In the genomic region with DNA sequence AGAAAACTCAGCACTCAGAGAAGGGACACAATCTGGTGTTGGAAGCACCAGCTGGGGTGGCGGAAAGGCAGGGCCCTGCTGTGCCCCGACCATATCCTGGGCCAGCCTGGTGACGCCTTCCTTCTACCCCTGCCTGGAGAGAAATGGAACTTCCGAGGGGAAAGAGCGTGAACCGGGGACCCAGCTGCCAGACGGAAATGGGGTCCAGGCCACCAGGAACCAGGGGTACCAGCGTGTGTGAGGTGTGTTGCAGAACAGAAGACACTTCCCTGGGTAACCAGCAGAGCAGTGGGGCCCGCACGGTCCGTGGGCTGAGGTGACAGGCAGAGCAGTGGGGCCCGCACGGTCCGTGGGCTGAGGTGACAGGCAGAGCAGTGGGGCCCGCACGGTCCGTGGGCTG, we compare ENCODE assay signal across 15 cellular contexts.
"Had no signal": no experiment of that assay in that cellular context is flagged by ENCODE, and none has a peak within 500 bp of the region (broad histone marks: within the 10 kb centered on the region; RNA-seq: fewer than 3 reads in every experiment).

No MANE protein-coding gene starts in this region.

- H3K27me3 Mint-ChIP-seq: activated CD4-positive, alpha-beta memory T cell treated with anti-CD3 and anti-CD28 coated beads for 36 hours had no signal

- DNase-seq: activated CD4-positive, alpha-beta memory T cell treated with anti-CD3 and anti-CD28 coated beads for 36 hours; activated CD4-positive, CD25-positive, alpha-beta regulatory T cell; activated CD8-positive, alpha-beta memory T cell treated with anti-CD3 and anti-CD28 coated beads, Interleukin-2, amount 50 U/mL, for 4 hours; activated gamma-delta T cell treated with Interleukin-2 at 50 U/mL for 16 hours; activated naive CD8-positive, alpha-beta T cell treated with anti-CD3 and anti-CD28 coated beads, Interleukin-2, amount 10 ng/mL, durations not matched to agents 7 days and 5 days; brain microvascular endothelial cell; erythroblast; heart right ventricle; stimulated activated CD4-positive, alpha-beta T cell treated with anti-CD3 and anti-CD28 coated beads, Interleukin-12 subunit alpha, Interleukin-12 subunit beta, amount 100 ng/mL, for 4 hours; stimulated activated CD4-positive, alpha-beta T cell treated with anti-CD3 and anti-CD28 coated beads, Interleukin-2, amount 100 ng/mL, for 24 hours; trophoblast cell had no signal

- H3K27ac Mint-ChIP-seq: activated CD4-positive, alpha-beta memory T cell treated with anti-CD3 and anti-CD28 coated beads for 36 hours; activated naive CD8-positive, alpha-beta T cell treated with anti-CD3 and anti-CD28 coated beads, Interleukin-2, amount 10 ng/mL, durations not matched to agents 7 days and 5 days; natural killer cell treated with Interleukin-12 subunit alpha and Interleukin-12 subunit beta and Interleukin-15 and Interleukin-18, amount 100 ng/mL, for 72 hours; T-helper 2 cell treated with Interferon-gamma antibody and Interleukin-4, amounts not matched to agents 5 μg/mL and 100 μg/mL, for 36 hours had no signal

- H3K4me1 Mint-ChIP-seq: activated naive CD8-positive, alpha-beta T cell treated with anti-CD3 and anti-CD28 coated beads, Interleukin-2, amount 10 ng/mL, durations not matched to agents 7 days and 5 days had no signal

- H3K4me3 ChIP-seq: gastroesophageal sphincter, heart right ventricle had no signal

- H3K4me3 Mint-ChIP-seq: activated CD4-positive, alpha-beta memory T cell treated with anti-CD3 and anti-CD28 coated beads for 36 hours; activated naive CD8-positive, alpha-beta T cell treated with anti-CD3 and anti-CD28 coated beads, Interleukin-2, amount 10 ng/mL, durations not matched to agents 7 days and 5 days; natural killer cell treated with Interleukin-12 subunit alpha and Interleukin-12 subunit beta and Interleukin-15 and Interleukin-18, amount 100 ng/mL, for 72 hours; T-helper 2 cell treated with Interferon-gamma antibody and Interleukin-4, amounts not matched to agents 5 μg/mL and 100 μg/mL, for 36 hours had no signal

- H3K36me3 ChIP-seq: brain microvascular endothelial cell had no signal

- H3K27ac ChIP-seq: brain microvascular endothelial cell, gastroesophageal sphincter, heart right ventricle had no signal

- ATAC-seq: gastroesophageal sphincter; heart right ventricle; left lobe of liver; natural killer cell treated with Interleukin-12 subunit alpha and Interleukin-12 subunit beta and Interleukin-15 and Interleukin-18, amount 100 ng/mL, for 72 hours had no signal
